Comparison of ENCODE assay signal across 1 cellular context in the genomic region with DNA sequence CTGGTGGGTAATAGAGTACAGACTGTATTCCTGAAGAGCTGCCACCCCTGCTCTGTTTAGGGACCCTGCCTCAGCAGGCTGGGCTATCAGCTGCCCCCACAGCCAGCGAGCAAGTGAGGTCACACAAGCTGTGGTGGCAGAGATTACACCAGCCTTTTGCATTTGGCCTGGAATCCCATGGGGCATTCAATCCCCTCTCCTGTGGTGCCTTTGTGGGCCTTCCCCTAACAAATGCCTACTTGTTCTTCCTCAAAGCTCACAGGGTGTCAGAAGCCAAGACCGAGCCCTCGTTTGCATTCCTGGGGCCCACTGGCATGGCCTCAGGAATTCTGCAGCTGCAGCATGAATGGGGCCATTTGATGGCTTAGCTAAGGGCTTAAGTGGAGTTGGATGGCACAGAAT.
A peak's percentile ranks its signal among the peaks of the same experiment; 100 is the strongest.
TF ChIP-seq lines count a peak whose summit lies in the region.

No MANE protein-coding gene starts in this region.

TF ChIP-seq in WTC11, 78 proteins besides CTCF, POLR2A, EP300 and RAD21 (continued from another document):
- TF ChIP-seq FOXP1 (CRISPR knock-in tag; IDR thresholded peaks at IDR 0.05; ENCODE audit: borderline replicate concordance) = peak; percentile 45; the same call in 1 of the 2 replicates
- TF ChIP-seq ETV6 (CRISPR knock-in tag; IDR thresholded peaks at IDR 0.05) = peak; percentile 80
- peak; percentile 87 for TF ChIP-seq ZNF423 (CRISPR knock-in tag; IDR thresholded peaks at IDR 0.05)
- TF ChIP-seq, protein P1, sequence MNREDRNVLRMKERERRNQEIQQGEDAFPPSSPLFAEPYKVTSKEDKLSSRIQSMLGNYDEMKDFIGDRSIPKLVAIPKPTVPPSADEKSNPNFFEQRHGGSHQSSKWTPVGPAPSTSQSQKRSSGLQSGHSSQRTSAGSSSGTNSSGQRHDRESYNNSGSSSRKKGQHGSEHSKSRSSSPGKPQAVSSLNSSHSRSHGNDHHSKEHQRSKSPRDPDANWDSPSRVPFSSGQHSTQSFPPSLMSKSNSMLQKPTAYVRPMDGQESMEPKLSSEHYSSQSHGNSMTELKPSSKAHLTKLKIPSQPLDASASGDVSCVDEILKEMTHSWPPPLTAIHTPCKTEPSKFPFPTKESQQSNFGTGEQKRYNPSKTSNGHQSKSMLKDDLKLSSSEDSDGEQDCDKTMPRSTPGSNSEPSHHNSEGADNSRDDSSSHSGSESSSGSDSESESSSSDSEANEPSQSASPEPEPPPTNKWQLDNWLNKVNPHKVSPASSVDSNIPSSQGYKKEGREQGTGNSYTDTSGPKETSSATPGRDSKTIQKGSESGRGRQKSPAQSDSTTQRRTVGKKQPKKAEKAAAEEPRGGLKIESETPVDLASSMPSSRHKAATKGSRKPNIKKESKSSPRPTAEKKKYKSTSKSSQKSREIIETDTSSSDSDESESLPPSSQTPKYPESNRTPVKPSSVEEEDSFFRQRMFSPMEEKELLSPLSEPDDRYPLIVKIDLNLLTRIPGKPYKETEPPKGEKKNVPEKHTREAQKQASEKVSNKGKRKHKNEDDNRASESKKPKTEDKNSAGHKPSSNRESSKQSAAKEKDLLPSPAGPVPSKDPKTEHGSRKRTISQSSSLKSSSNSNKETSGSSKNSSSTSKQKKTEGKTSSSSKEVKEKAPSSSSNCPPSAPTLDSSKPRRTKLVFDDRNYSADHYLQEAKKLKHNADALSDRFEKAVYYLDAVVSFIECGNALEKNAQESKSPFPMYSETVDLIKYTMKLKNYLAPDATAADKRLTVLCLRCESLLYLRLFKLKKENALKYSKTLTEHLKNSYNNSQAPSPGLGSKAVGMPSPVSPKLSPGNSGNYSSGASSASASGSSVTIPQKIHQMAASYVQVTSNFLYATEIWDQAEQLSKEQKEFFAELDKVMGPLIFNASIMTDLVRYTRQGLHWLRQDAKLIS (CRISPR knock-in tag; IDR thresholded peaks at IDR 0.05; ENCODE audit: borderline replicate concordance) = 0 out of 2 replicates have a peak, but pooled peaks have one; percentile 26
TF ChIP-seq in WTC11: peak in this region for 13.
